In the genomic region with DNA sequence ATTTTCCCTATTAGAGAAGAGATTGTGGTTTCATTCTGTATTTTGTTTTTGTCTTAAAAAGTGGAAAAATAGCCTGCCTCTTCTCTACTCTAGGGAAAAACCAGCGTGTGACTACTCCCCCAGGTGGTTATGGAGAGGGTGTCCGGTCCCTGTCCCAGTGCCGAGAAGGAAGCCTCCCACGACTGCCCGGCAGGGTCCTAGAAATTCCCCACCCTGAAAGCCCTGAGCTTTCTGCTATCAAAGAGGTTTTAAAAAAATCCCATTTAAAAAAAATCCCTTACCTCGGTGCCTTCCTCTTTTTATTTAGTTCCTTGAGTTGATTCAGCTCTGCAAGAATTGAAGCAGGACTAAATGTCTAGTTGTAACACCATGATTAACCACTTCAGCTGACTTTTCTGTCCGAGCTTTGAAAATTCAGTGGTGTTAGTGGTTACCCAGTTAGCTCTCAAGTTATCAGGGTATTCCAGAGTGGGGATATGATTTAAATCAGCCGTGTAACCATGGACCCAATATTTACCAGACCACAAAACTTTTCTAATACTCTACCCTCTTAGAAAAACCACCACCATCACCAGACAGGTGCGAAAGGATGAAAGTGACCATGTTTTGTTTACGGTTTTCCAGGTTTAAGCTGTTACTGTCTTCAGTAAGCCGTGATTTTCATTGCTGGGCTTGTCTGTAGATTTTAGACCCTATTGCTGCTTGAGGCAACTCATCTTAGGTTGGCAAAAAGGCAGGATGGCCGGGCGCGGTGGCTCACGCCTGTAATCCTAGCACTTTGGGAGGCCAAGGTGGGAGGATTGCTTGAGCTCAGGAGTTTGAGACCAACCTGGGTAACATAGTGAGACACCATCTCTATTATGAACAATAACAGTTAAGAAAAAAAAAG, we compare ENCODE assay signal across 10 cellular contexts. TPM values are rescaled to one million over a fixed set of nuclear protein-coding genes. Genes with fewer than 3 reads are reported as not detected.
DNase-seq lines count a peak whose midpoint lies in the region; ATAC-seq and TF ChIP-seq lines count a peak whose summit lies in the region.
"Had no signal": no experiment of that assay in that cellular context is flagged by ENCODE, and none has a peak within 500 bp of the region (broad histone marks: within the 10 kb centered on the region; RNA-seq: fewer than 3 reads in every experiment).

No MANE protein-coding gene starts in this region.

- intact Hi-C loops in heart right ventricle (cut with DNase I): loop anchor here in 3 of 10 donors (5.0 to 10.0 kb wide), 3 partner anchors 60 to 65 kb away; partner anchors contain the start of gene IL6R (in 2 of the 3)
- intact Hi-C loops in Right ventricle myocardium inferior (cut with DNase I): loop anchor here (5.0 kb wide), 1 partner anchor 60 kb away; the partner anchor contains the start of gene IL6R
- intact Hi-C loops in Panc1 (cut with micrococcal nuclease; ENCODE audit: unreplicated experiment): no loop called here

- in situ Hi-C loops in Panc1 (cut with HindIII; ENCODE audit: low pct_unique_long_range_greater_than_20kb, low sequenced_read_pairs): no loop called here

- peak overlapping the region in 1 of 10 donors; percentile 79 for H3K27ac ChIP-seq in heart right ventricle
- no peak overlapping the region for H3K27ac ChIP-seq in Panc1 (ENCODE audit: low read length)
- peak overlapping the region; percentile 13 for H3K27ac ChIP-seq in thymus (ENCODE audit: low read depth)

- WGBS in heart right ventricle, 2 donors: 70 to 73% methylated on average over 15 of the region's 15 CpGs
- WGBS in thymus: 62% methylated on average over 15 of the region's 15 CpGs

- DNase-seq in heart right ventricle (no peak), Right ventricle myocardium inferior (ENCODE audit: missing footprints) (no peak), Panc1 (ENCODE audit: low read depth, low spot score) (no peak), fibroblast of pulmonary artery (ENCODE audit: low read depth) (peak; percentile 41), NCI-H187 (lab: John Stamatoyannopoulos, UW) (no peak)
- DNase-seq: activated CD4-positive, alpha-beta T cell treated with anti-CD3 and anti-CD28 coated beads, Interleukin-2, amount 10 ng/mL, durations not matched to agents 7 days and 5 days had no signal

- CTCF ChIA-PET in Panc1 (lab: Charles Lee): no interaction called here

- H3K4me1 ChIP-seq in heart right ventricle: peaks cover 0 to 53% (median 4%) of the 10 kb centered on the region in 9 donors
- H3K4me1 ChIP-seq in Panc1 (ENCODE audit: control insufficient read depth, insufficient read depth, low read length): peaks cover 7% of the 10 kb centered on the region
- H3K4me1 ChIP-seq in thymus (ENCODE audit: control insufficient read depth, insufficient read depth, low read length): peaks cover 16% of the 10 kb centered on the region

- POLR2A ChIA-PET in Panc1 (lab: Charles Lee): no interaction called here

- BruUV-seq in Panc1 (replicated peaks; lab: Mats Ljungman, UMichigan): TSS peak; percentile 68

- H3K4me3 ChIP-seq in heart right ventricle (no peak overlapping the region), Panc1 (ENCODE audit: low read depth in 2 of 2, low read length in 2 of 2) (no peak overlapping the region), fibroblast of pulmonary artery (replicated peaks; ENCODE audit: low read depth, low read length) (no peak overlapping the region), thymus (ENCODE audit: low read length) (no peak overlapping the region)

- ATAC-seq in heart right ventricle: no peak
- no peak for ATAC-seq in Right ventricle myocardium inferior
- no peak for ATAC-seq in Panc1
- no peak for ATAC-seq in HG03159 (IDR thresholded peaks at IDR 0.05; ENCODE audit: unreplicated experiment)
- ATAC-seq in HG03520 (IDR thresholded peaks at IDR 0.05; ENCODE audit: unreplicated experiment): no peak

- H3K36me3 ChIP-seq in heart right ventricle (peaks cover 0 to 35% (median 0%) of the 10 kb centered on the region in 9 donors), Panc1 (ENCODE audit: control insufficient read depth, insufficient read depth, low read length) (no peaks in the 10 kb centered on the region), thymus (ENCODE audit: control insufficient read depth, insufficient read depth) (no peaks in the 10 kb centered on the region)

- TF ChIP-seq CTCF in heart right ventricle (IDR thresholded peaks at IDR 0.05) (peak in 5 of 9 donors; percentile 21 to 50 (median 26)), Panc1 (IDR thresholded peaks at IDR 0.05) (no peak), fibroblast of pulmonary artery (IDR thresholded peaks at IDR 0.05; ENCODE audit: low read length, missing control alignments) (peak; percentile 36)

- H3K9me3 ChIP-seq in heart right ventricle (no peaks in the 10 kb centered on the region), Panc1 (ENCODE audit: control insufficient read depth, insufficient read depth, low read depth, low read length) (no peaks in the 10 kb centered on the region), thymus (ENCODE audit: control insufficient read depth) (no peaks in the 10 kb centered on the region)

- H3K27me3 ChIP-seq in heart right ventricle: no peaks in the 10 kb centered on the region
- no peaks in the 10 kb centered on the region for H3K27me3 ChIP-seq in Panc1 (ENCODE audit: control insufficient read depth, insufficient read depth, low read length)
- H3K27me3 ChIP-seq in thymus (ENCODE audit: control insufficient read depth, insufficient read depth): no peaks in the 10 kb centered on the region

RNA-seq across cellular contexts. Expression of gene TDRD10, which starts 34.9 kb away (rescaled TPM):
- total RNA-seq in heart right ventricle (1 to 10 TPM; 1.1 to 3.8 (median 1.8) TPM), Right ventricle myocardium inferior (2.2 TPM), Panc1 (2021; ENCODE audit: unreplicated experiment) (not detected)
- polyA plus RNA-seq in heart right ventricle (10 to 100 TPM in 1 of 2 donors, 1 to 10 TPM in 1; 5.5 to 13.3 TPM), thymus (12.2 TPM)
- not detected for polyA plus RNA-seq in Panc1 (2012; ENCODE audit: insufficient read length)
- total RNA-seq: activated CD4-positive, alpha-beta T cell treated with anti-CD3 and anti-CD28 coated beads, Interleukin-2, amount 10 ng/mL, durations not matched to agents 7 days and 5 days; astrocyte had no signal

RNA-seq across cellular contexts. Expression of gene SHE, which starts 35.1 kb away (rescaled TPM):
- total RNA-seq in heart right ventricle (10 to 100 TPM in 7 of 10 donors, 1 to 10 TPM in 3; 7.9 to 19.6 (median 12.5) TPM), Right ventricle myocardium inferior (11.3 TPM), Panc1 (2021; ENCODE audit: unreplicated experiment) (0.03 TPM)
- polyA plus RNA-seq in heart right ventricle (10 to 100 TPM; 13.7 to 19.6 TPM), thymus (7.6 TPM)
- polyA plus RNA-seq in Panc1 (2012; ENCODE audit: insufficient read length): 0.04 TPM
- total RNA-seq: activated CD4-positive, alpha-beta T cell treated with anti-CD3 and anti-CD28 coated beads, Interleukin-2, amount 10 ng/mL, durations not matched to agents 7 days and 5 days; astrocyte had no signal
